8 cellular contexts compared by ENCODE assay signal in genomic region chr19:55069137-55069858, GRCh38. TPM values are rescaled to one million over a fixed set of nuclear protein-coding genes. Genes with fewer than 3 reads are reported as not detected.
DNase-seq lines count a peak whose midpoint lies in the region; ATAC-seq, FAIRE-seq and TF ChIP-seq lines count a peak whose summit lies in the region.

No MANE protein-coding gene starts in this region.

- no peak overlapping the region for H3K9ac ChIP-seq in HUES48 (ENCODE audit: low read depth, low read length)
- no peak overlapping the region for H3K9ac ChIP-seq in astrocyte (ENCODE audit: low read length)

- H3K4me2 ChIP-seq in astrocyte (ENCODE audit: low read length), result peak overlapping the region; percentile 60

- BruUV-seq in Caco-2 (replicated peaks; lab: Mats Ljungman, UMichigan), result no TSS peak

- H3K27me3 Mint-ChIP-seq in Caco-2 (ENCODE audit: insufficient read depth, unreplicated experiment) (no peaks in the 10 kb centered on the region), astrocyte (ENCODE audit: low read depth, unreplicated experiment) (peaks cover 70% of the 10 kb centered on the region)

- H3K36me3 ChIP-seq in Caco-2 (ENCODE audit: control insufficient read depth, insufficient read depth, low read length), result no peaks in the 10 kb centered on the region
- no peaks in the 10 kb centered on the region for H3K36me3 ChIP-seq in HUES48 (ENCODE audit: control insufficient read depth, insufficient read depth, low read length)
- no peaks in the 10 kb centered on the region for H3K36me3 ChIP-seq in astrocyte (ENCODE audit: insufficient read depth, low read length)
- H3K36me3 ChIP-seq in vagina, result no peaks in the 10 kb centered on the region
- H3K36me3 ChIP-seq in adrenal gland (replicated peaks in 1 of 2), result no peaks in the 10 kb centered on the region

- H3K9me3 Mint-ChIP-seq in Caco-2 (ENCODE audit: unreplicated experiment), result no peaks in the 10 kb centered on the region
- peaks cover 8% of the 10 kb centered on the region for H3K9me3 Mint-ChIP-seq in astrocyte (ENCODE audit: unreplicated experiment)

- H3K4me1 Mint-ChIP-seq in Caco-2 (ENCODE audit: low read depth, unreplicated experiment) (peaks cover 19% of the 10 kb centered on the region), astrocyte (ENCODE audit: low read depth, unreplicated experiment) (peaks cover 8% of the 10 kb centered on the region)

- H3K4me3 ChIP-seq in Caco-2 (ENCODE audit: low read depth, low read length) (peak overlapping the region; percentile 38), HUES48 (ENCODE audit: low read depth, low read length) (peak overlapping the region; percentile 59), astrocyte (ENCODE audit: insufficient read depth, low read depth, low read length) (no peak overlapping the region), vagina (peak overlapping the region in 1 of 2 donors; percentile 16), adrenal gland (no peak overlapping the region)

- ATAC-seq in left colon, result peak; percentile 78
- ATAC-seq in GM18873 (IDR thresholded peaks at IDR 0.05; ENCODE audit: low FRiP score, unreplicated experiment), result no peak

- H3K4me1 ChIP-seq in Caco-2 (peaks cover 19% of the 10 kb centered on the region), HUES48 (ENCODE audit: control insufficient read depth, insufficient read depth, low read length) (peaks cover 6% of the 10 kb centered on the region; the same call in 1 of the 2 replicates), astrocyte (ENCODE audit: insufficient read depth, low read length) (no peaks in the 10 kb centered on the region), vagina (peaks cover 6% of the 10 kb centered on the region), adrenal gland (replicated peaks in 1 of 2) (no peaks in the 10 kb centered on the region)

- H3K36me3 Mint-ChIP-seq in Caco-2 (ENCODE audit: insufficient read depth, unreplicated experiment), result peaks cover 11% of the 10 kb centered on the region
- H3K36me3 Mint-ChIP-seq in astrocyte (ENCODE audit: low read depth, unreplicated experiment), result no peaks in the 10 kb centered on the region

- CTCF ChIA-PET in Caco-2 (lab: Charles Lee), result no interaction called here

- H3K4me3 Mint-ChIP-seq in Caco-2 (ENCODE audit: unreplicated experiment) (peak overlapping the region; percentile 88), astrocyte (ENCODE audit: unreplicated experiment) (peak overlapping the region; percentile 70)

- H3K79me2 ChIP-seq in astrocyte (ENCODE audit: insufficient read depth, low read length), result no peaks in the 10 kb centered on the region

- intact Hi-C loops in Caco-2 (cut with micrococcal nuclease; ENCODE audit: unreplicated experiment) (no loop called here), left colon (cut with DNase I, micrococcal nuclease) (no loop called here), vagina (cut with DNase I) (no loop called here), adrenal gland (cut with DNase I) (no loop called here)

- peak; percentile 92 to 95 for DNase-seq in Caco-2
- DNase-seq in astrocyte (ENCODE audit: low read depth), result no peak
- DNase-seq in left colon, result peak; percentile 79 to 87
- DNase-seq in vagina (ENCODE audit: extremely low spot score in 2 of 2), result no peak
- no peak for DNase-seq in adrenal gland
- no peak for DNase-seq in NCI-H1092 treated with DMSO at 0.1 percent for 48 hours (lab: John Stamatoyannopoulos, UW)

- no peaks in the 10 kb centered on the region for H4K20me1 ChIP-seq in astrocyte (ENCODE audit: insufficient read depth, low read length)

- H3K9me3 ChIP-seq in Caco-2 (no peaks in the 10 kb centered on the region), HUES48 (ENCODE audit: control insufficient read depth, insufficient read depth, low read length) (no peaks in the 10 kb centered on the region), astrocyte (ENCODE audit: insufficient read depth, low read depth, low read length) (no peaks in the 10 kb centered on the region), vagina (no peaks in the 10 kb centered on the region), adrenal gland (replicated peaks in 1 of 3) (no peaks in the 10 kb centered on the region)

- POLR2A ChIA-PET in Caco-2 (lab: Charles Lee), result interaction anchor here (0.6 to 1.0 kb wide), 3 partner anchors 95 to 407 kb away, joined by 3 to 6 read pairs (median 5); no protein-coding TSS in a partner anchor

- no peaks in the 10 kb centered on the region for H3K27me3 ChIP-seq in Caco-2 (replicated peaks; ENCODE audit: control insufficient read depth, insufficient read depth, low read length)
- peaks cover 71% of the 10 kb centered on the region for H3K27me3 ChIP-seq in HUES48 (ENCODE audit: control insufficient read depth, insufficient read depth, low read length)
- H3K27me3 ChIP-seq in astrocyte (ENCODE audit: insufficient read depth, low read length), result peaks cover 23% of the 10 kb centered on the region
- H3K27me3 ChIP-seq in vagina, result no peaks in the 10 kb centered on the region
- H3K27me3 ChIP-seq in adrenal gland, result peaks cover 17% of the 10 kb centered on the region

- TF ChIP-seq CTCF in Caco-2 (IDR thresholded peaks at IDR 0.05; ENCODE audit: insufficient read depth in 1 of 2, low read depth in 1 of 2, low read length in 1 of 2, severe bottlenecking in 1 of 2, unreplicated experiment in 1 of 2) (no peak), astrocyte (IDR thresholded peaks at IDR 0.05; ENCODE audit: insufficient read depth, low read depth, low read length) (no peak), vagina (IDR thresholded peaks at IDR 0.05) (no peak), adrenal gland (IDR thresholded peaks at IDR 0.05) (no peak)

- H3K27ac Mint-ChIP-seq in Caco-2 (ENCODE audit: unreplicated experiment), result peak overlapping the region; percentile 94
- H3K27ac Mint-ChIP-seq in astrocyte (ENCODE audit: unreplicated experiment), result peak overlapping the region; percentile 31

- no peak for FAIRE-seq in astrocyte (lab: Jason Lieb, UNC)

- 5 to 9% (median 7%) methylated on average over 18 to 25 of the region's 25 CpGs for WGBS in adrenal gland, 4 donors

- H3K27ac ChIP-seq in HUES48 (ENCODE audit: low read depth, low read length), result peak overlapping the region; percentile 64
- H3K27ac ChIP-seq in astrocyte (ENCODE audit: low read depth, low read length), result no peak overlapping the region
- H3K27ac ChIP-seq in vagina, result peak overlapping the region; percentile 13
- no peak overlapping the region for H3K27ac ChIP-seq in adrenal gland

- H2AFZ ChIP-seq in astrocyte (ENCODE audit: low read depth, low read length), result no peak overlapping the region

- TF ChIP-seq POLR2A in vagina (IDR thresholded peaks at IDR 0.05) (no peak), adrenal gland (IDR thresholded peaks at IDR 0.05) (no peak)

RNA-seq across cellular contexts. Expression of gene RDH13, which starts 6.3 kb away (rescaled TPM):
- total RNA-seq in Caco-2 (2022), result 43.3 and 49.8 TPM in 2 replicates
- 18.8 and 22.6 TPM in 2 replicates for total RNA-seq in astrocyte
- 10 to 100 TPM; 50.5 to 69.3 TPM for total RNA-seq in left colon
- 37.3 TPM for total RNA-seq in vagina
- total RNA-seq in adrenal gland, result 10 to 100 TPM in 5 of 8 donors, 1 to 10 TPM in 3; 6.8 to 27.9 (median 10.6) TPM
- 1 to 10 TPM; 7.2 to 8.5 (median 7.9) TPM for polyA plus RNA-seq in adrenal gland

RNA-seq across cellular contexts. Expression of gene EPS8L1, which starts 6.4 kb away (rescaled TPM):
- 135 and 141 TPM in 2 replicates for total RNA-seq in Caco-2 (2022)
- 7.6 and 9.2 TPM in 2 replicates for total RNA-seq in astrocyte
- total RNA-seq in left colon, result 10 to 100 TPM; 42.1 to 75.9 TPM
- total RNA-seq in vagina, result 180 TPM
- 1 to 10 TPM in 5 of 8 donors, under 1 TPM in 2, not detected in 1; 0.60 to 4.4 (median 2.1) TPM for total RNA-seq in adrenal gland
- 1 to 10 TPM in 2 of 3 donors, not detected in 1; 3.6 to 8.0 TPM for polyA plus RNA-seq in adrenal gland

RNA-seq across cellular contexts. Expression of gene GP6, which starts 31.2 kb away (rescaled TPM):
- not detected in 2 replicates for total RNA-seq in Caco-2 (2022)
- total RNA-seq in astrocyte, result 0.36 and 0.48 TPM in 2 replicates
- under 1 TPM; 0.28 to 0.49 TPM for total RNA-seq in left colon
- 0.49 TPM for total RNA-seq in vagina
- under 1 TPM in 1 of 8 donors, not detected in 7; 0.11 TPM for total RNA-seq in adrenal gland
- under 1 TPM in 1 of 3 donors, not detected in 2; 0.07 TPM for polyA plus RNA-seq in adrenal gland

RNA-seq across cellular contexts. Expression of gene PPP1R12C, which starts 48.1 kb away (rescaled TPM):
- total RNA-seq in Caco-2 (2022), result 104 TPM in 2 replicates
- total RNA-seq in astrocyte, result 79.7 and 86.2 TPM in 2 replicates
- 100 to 1,000 TPM; 102 to 118 TPM for total RNA-seq in left colon
- total RNA-seq in vagina, result 108 TPM
- total RNA-seq in adrenal gland, result 100 to 1,000 TPM in 1 of 8 donors, 10 to 100 TPM in 7; 52.3 to 113 (median 76.2) TPM
- 100 to 1,000 TPM in 2 of 3 donors, 10 to 100 TPM in 1; 22.1 to 251 (median 220) TPM for polyA plus RNA-seq in adrenal gland

Comparison
In these comparisons a context has a peak if more than half of its experiments do, and no peak if none do; other contexts are left out.
1. DNase-seq: peak in Caco-2 (2 of 2) and left colon (2 of 2); none in astrocyte (single experiment), vagina (0 of 2), adrenal gland (0 of 7) and NCI-H1092 treated with DMSO at 0.1 percent for 48 hours (single experiment).
2. H3K4me3 ChIP-seq: peak in Caco-2 (single experiment) and HUES48 (single experiment); none in astrocyte (single experiment) and adrenal gland (0 of 4).
3. H3K27ac ChIP-seq: peak in HUES48 (single experiment) and vagina (single experiment); none in astrocyte (single experiment) and adrenal gland (0 of 5).